ENCODE assay signal across 8 cellular contexts in genomic region chr10:125720002-125720382, GRCh38. TPM values are rescaled to one million over a fixed set of nuclear protein-coding genes. Genes with fewer than 3 reads are reported as not detected.
A peak's percentile ranks its signal among the peaks of the same experiment; 100 is the strongest.
DNase-seq lines count a peak whose midpoint lies in the region; ATAC-seq and TF ChIP-seq lines count a peak whose summit lies in the region.

No MANE protein-coding gene starts in this region.

- peak overlapping the region; percentile 96 to 99 (median 98) for H3K9ac ChIP-seq in BLaER1 treated with 17β-estradiol and CSF1 and Interleukin-3, amounts not matched to agents 10 nM and 100 nM
- peak overlapping the region; percentile 100 for H3K9ac ChIP-seq in IMR-90 (ENCODE audit: low read depth, low read length)
- peak overlapping the region; percentile 98 to 99 for H3K9ac ChIP-seq in mucosa of rectum (ENCODE audit: low read depth in 1 of 2, low read length in 2 of 2)

- H3K4me3 Mint-ChIP-seq in central memory CD8-positive, alpha-beta T cell: peak overlapping the region; percentile 95

- WGBS in IMR-90 (ENCODE audit: extremely low coverage in 2 of 2, insufficient read length in 1 of 2), 2 experiments: 0% methylated on average over 6 of the region's 15 CpGs; no CpG with 5 or more reads in 1 of the 2 experiments

- H3K9me1 ChIP-seq in IMR-90 (ENCODE audit: insufficient read depth, low read length): no peaks in the 10 kb centered on the region

- H3K4me1 Mint-ChIP-seq in central memory CD8-positive, alpha-beta T cell: peaks cover 26% of the 10 kb centered on the region

- H4K20me1 ChIP-seq in BLaER1 treated with 17β-estradiol and CSF1 and Interleukin-3, amounts not matched to agents 10 nM and 100 nM: peaks cover 0 to 24% (median 0%) of the 10 kb centered on the region in 11 experiments; a peak in 3 of 22 replicates
- no peaks in the 10 kb centered on the region for H4K20me1 ChIP-seq in IMR-90 (ENCODE audit: insufficient read depth, low read length)

- peak; percentile 3 for DNase-seq in IMR-90
- DNase-seq in central memory CD8-positive, alpha-beta T cell (ENCODE audit: low spot score in 2 of 2): no peak
- no peak for DNase-seq in NCI-H526 treated with DMSO at 0.1 percent for 48 hours (lab: John Stamatoyannopoulos, UW)
- DNase-seq in sciatic nerve (ENCODE audit: low spot score): no peak

- H2BK15ac ChIP-seq in IMR-90 (ENCODE audit: low read depth, low read length): no peak overlapping the region

- peaks cover 38 to 44% (median 40%) of the 10 kb centered on the region in 11 experiments for H3K36me3 ChIP-seq in BLaER1 treated with 17β-estradiol and CSF1 and Interleukin-3, amounts not matched to agents 10 nM and 100 nM
- H3K36me3 ChIP-seq in IMR-90 (ENCODE audit: control insufficient read depth, insufficient read depth, low read length) (peaks cover 5% of the 10 kb centered on the region), mucosa of rectum (ENCODE audit: control insufficient read depth in 2 of 2, insufficient read depth in 2 of 2, low read length in 2 of 2) (peaks cover 27 to 29% of the 10 kb centered on the region in 2 donors)

- peak overlapping the region; percentile 51 for H4K91ac ChIP-seq in IMR-90 (ENCODE audit: insufficient read depth, low read depth, low read length)

- H3K27me3 ChIP-seq in BLaER1 treated with 17β-estradiol and CSF1 and Interleukin-3, amounts not matched to agents 10 nM and 100 nM: no peaks in the 10 kb centered on the region
- no peaks in the 10 kb centered on the region for H3K27me3 ChIP-seq in IMR-90 (ENCODE audit: control insufficient read depth, insufficient read depth, low read length)
- H3K27me3 ChIP-seq in mucosa of rectum (ENCODE audit: control insufficient read depth in 2 of 2, insufficient read depth in 2 of 2, low read length in 2 of 2): no peaks in the 10 kb centered on the region

- peak overlapping the region; percentile 90 for H3K56ac ChIP-seq in IMR-90 (ENCODE audit: extremely low read depth, insufficient read depth, low read length)

- peak overlapping the region; percentile 75 for H3K4ac ChIP-seq in IMR-90 (ENCODE audit: low read depth, low read length)

- peak overlapping the region; percentile 43 for H4K5ac ChIP-seq in IMR-90 (ENCODE audit: low read depth, low read length)

- peaks cover 17 to 29% (median 24%) of the 10 kb centered on the region in 10 experiments for H3K4me1 ChIP-seq in BLaER1 treated with 17β-estradiol and CSF1 and Interleukin-3, amounts not matched to agents 10 nM and 100 nM
- no peaks in the 10 kb centered on the region; the same call in 1 of the 2 replicates for H3K4me1 ChIP-seq in IMR-90 (ENCODE audit: control insufficient read depth, insufficient read depth, low read length)
- peaks cover 8 to 16% of the 10 kb centered on the region in 2 donors for H3K4me1 ChIP-seq in mucosa of rectum (ENCODE audit: control insufficient read depth in 2 of 2, insufficient read depth in 2 of 2, low read length in 2 of 2)

- no peak for TF ChIP-seq CTCF in IMR-90 (conservative IDR thresholded peaks at IDR 0.05; ENCODE audit: low read depth, low read length)

- H2BK20ac ChIP-seq in IMR-90 (ENCODE audit: low read depth, low read length): no peak overlapping the region

- BruUV-seq in IMR-90 (replicated peaks; lab: Mats Ljungman, UMichigan): TSS peak; percentile 54

- peaks cover 0 to 9% (median 8%) of the 10 kb centered on the region in 11 experiments; a peak in 14 of 22 replicates for H3K9me3 ChIP-seq in BLaER1 treated with 17β-estradiol and CSF1 and Interleukin-3, amounts not matched to agents 10 nM and 100 nM (replicated peaks in 1 of 11)
- H3K9me3 ChIP-seq in IMR-90 (ENCODE audit: control insufficient read depth, insufficient read depth, low read length) (no peaks in the 10 kb centered on the region), mucosa of rectum (ENCODE audit: control insufficient read depth in 2 of 2, low read length in 2 of 2) (no peaks in the 10 kb centered on the region)

- no peak overlapping the region for H3K18ac ChIP-seq in IMR-90 (ENCODE audit: low read depth, low read length)

- TF ChIP-seq POLR2A in IMR-90 (IDR thresholded peaks at IDR 0.05; ENCODE audit: low read depth, low read length): no peak

- dilution Hi-C loops in IMR-90 (cut with HindIII; ENCODE audit: low sequenced_read_pairs, unreplicated experiment): no loop called here

- H2AFZ ChIP-seq in IMR-90 (replicated peaks; ENCODE audit: low read length, poor library complexity): peak overlapping the region; percentile 94

- no peaks in the 10 kb centered on the region for H3K9me3 Mint-ChIP-seq in central memory CD8-positive, alpha-beta T cell

- H2BK5ac ChIP-seq in IMR-90 (ENCODE audit: low read depth, low read length, poor library complexity, severe bottlenecking): peak overlapping the region; percentile 64

- peak overlapping the region; percentile 76 to 97 (median 95) for H3K4me2 ChIP-seq in BLaER1 treated with 17β-estradiol and CSF1 and Interleukin-3, amounts not matched to agents 10 nM and 100 nM
- peak overlapping the region; percentile 96 for H3K4me2 ChIP-seq in IMR-90 (ENCODE audit: low read depth, low read length)

- H3K27ac ChIP-seq in BLaER1 treated with 17β-estradiol and CSF1 and Interleukin-3, amounts not matched to agents 10 nM and 100 nM: peak overlapping the region; percentile 91 to 98 (median 94)
- H3K27ac ChIP-seq in IMR-90 (ENCODE audit: insufficient read depth, low read length) (peak overlapping the region; percentile 83), mucosa of rectum (ENCODE audit: low read depth in 2 of 2, low read length in 2 of 2) (peak overlapping the region; percentile 81 to 87)

- POLR2A ChIA-PET in IMR-90 (lab: Charles Lee; ENCODE audit: unreplicated experiment): no interaction called here

- H3K27ac Mint-ChIP-seq in central memory CD8-positive, alpha-beta T cell (ENCODE audit: low read depth): peak overlapping the region; percentile 98

- peak overlapping the region; percentile 93 for H2AK5ac ChIP-seq in IMR-90 (ENCODE audit: low read depth, low read length)

- no peak overlapping the region for H2BK120ac ChIP-seq in IMR-90 (ENCODE audit: low read depth, low read length)

- H3K4me3 ChIP-seq in BLaER1 treated with 17β-estradiol and CSF1 and Interleukin-3, amounts not matched to agents 10 nM and 100 nM: peak overlapping the region; percentile 88 to 100 (median 96)
- peak overlapping the region; percentile 76 for H3K4me3 ChIP-seq in IMR-90 (ENCODE audit: insufficient read depth, low read depth, low read length)
- peak overlapping the region; percentile 94 to 100 for H3K4me3 ChIP-seq in mucosa of rectum (ENCODE audit: low read length in 2 of 2)

- ATAC-seq in IMR-90 (ENCODE audit: low read depth) (no peak), GM19324 (IDR thresholded peaks at IDR 0.05; ENCODE audit: low FRiP score, unreplicated experiment) (no peak), GM21786 (IDR thresholded peaks at IDR 0.05; ENCODE audit: unreplicated experiment) (no peak), sciatic nerve (no peak)
- no peak for ATAC-seq in central memory CD8-positive, alpha-beta T cell (replicated peaks; ENCODE audit: extremely low read depth, poor library complexity, severe bottlenecking)

- CTCF ChIA-PET in IMR-90 (lab: Yijun Ruan, JAX): no interaction called here

- peak overlapping the region; percentile 87 for H3K14ac ChIP-seq in IMR-90 (replicated peaks; ENCODE audit: low read depth, low read length)

- peaks cover 11 to 22% of the 10 kb centered on the region in 2 experiments; a peak in 3 of 4 replicates for H3K79me1 ChIP-seq in IMR-90 (ENCODE audit: low read depth in 1 of 2, low read length in 2 of 2)

- H2AK9ac ChIP-seq in IMR-90 (replicated peaks; ENCODE audit: low read depth, low read length, poor library complexity): peak overlapping the region; percentile 93

- TF ChIP-seq RAD21 in IMR-90 (IDR thresholded peaks at IDR 0.05; ENCODE audit: low read length): no peak

- in situ Hi-C loops in IMR-90 (cut with MboI; ENCODE audit: low sequenced_read_pairs): no loop called here

- H4K8ac ChIP-seq in IMR-90 (ENCODE audit: low read depth in 2 of 2, low read length in 2 of 2): peak overlapping the region; percentile 75 to 94

- peaks cover 48% of the 10 kb centered on the region for H3K36me3 Mint-ChIP-seq in central memory CD8-positive, alpha-beta T cell (ENCODE audit: insufficient read depth)

- no peaks in the 10 kb centered on the region for H3K27me3 Mint-ChIP-seq in central memory CD8-positive, alpha-beta T cell

- peak overlapping the region; percentile 98 for H3K23ac ChIP-seq in IMR-90 (ENCODE audit: low read depth, low read length)

- intact Hi-C loops in IMR-90 (cut with micrococcal nuclease): loop anchor here (5.0 kb wide), 1 partner anchor 37 kb away; no protein-coding TSS in a partner anchor
- intact Hi-C loops in sciatic nerve (cut with DNase I): no loop called here

TF ChIP-seq in IMR-90, 13 proteins besides CTCF, POLR2A, EP300 and RAD21:
- TF ChIP-seq CHD1 (IDR thresholded peaks at IDR 0.05; ENCODE audit: low read depth, low read length): no peak
TF ChIP-seq in IMR-90: peak in this region for 0.

RNA-seq across cellular contexts. Expression of gene EDRF1, which starts 0.5 kb away (rescaled TPM):
- total RNA-seq in IMR-90 (2012; rRNA removed): 24.9 and 28.1 TPM in 2 replicates
- 14.1 and 17.0 TPM in 2 replicates for polyA plus RNA-seq in IMR-90 (2012; rRNA removed)
- 2.8 and 3.3 TPM in 2 replicates for polyA plus RNA-seq in IMR-90 (2012; cell fraction: cytosol; rRNA removed)
- polyA plus RNA-seq in IMR-90 (2012; cell fraction: nucleus; rRNA removed; ENCODE audit: low replicate concordance): 16.1 and 66.2 TPM in 2 replicates
- total RNA-seq in sciatic nerve: 28.6 TPM

RNA-seq across cellular contexts. Expression of gene TEX36, which starts 37.0 kb away (rescaled TPM):
- not detected in 2 replicates for total RNA-seq in IMR-90 (2012; rRNA removed)
- not detected in 2 replicates for polyA plus RNA-seq in IMR-90 (2012; rRNA removed)
- not detected in 2 replicates for polyA plus RNA-seq in IMR-90 (2012; cell fraction: cytosol; rRNA removed)
- not detected in 2 replicates for polyA plus RNA-seq in IMR-90 (2012; cell fraction: nucleus; rRNA removed; ENCODE audit: low replicate concordance)
- total RNA-seq in sciatic nerve: not detected

RNA-seq across cellular contexts. Expression of gene MMP21, which starts 55.6 kb away (rescaled TPM):
- total RNA-seq in IMR-90 (2012; rRNA removed): not detected in 2 replicates
- polyA plus RNA-seq in IMR-90 (2012; rRNA removed): not detected in 2 replicates
- 0.03 TPM in 1 of 2 replicates, not detected in the other for polyA plus RNA-seq in IMR-90 (2012; cell fraction: cytosol; rRNA removed)
- 0.08 and 0.17 TPM in 2 replicates for polyA plus RNA-seq in IMR-90 (2012; cell fraction: nucleus; rRNA removed; ENCODE audit: low replicate concordance)
- 0.31 TPM for total RNA-seq in sciatic nerve
